In the genomic region with DNA sequence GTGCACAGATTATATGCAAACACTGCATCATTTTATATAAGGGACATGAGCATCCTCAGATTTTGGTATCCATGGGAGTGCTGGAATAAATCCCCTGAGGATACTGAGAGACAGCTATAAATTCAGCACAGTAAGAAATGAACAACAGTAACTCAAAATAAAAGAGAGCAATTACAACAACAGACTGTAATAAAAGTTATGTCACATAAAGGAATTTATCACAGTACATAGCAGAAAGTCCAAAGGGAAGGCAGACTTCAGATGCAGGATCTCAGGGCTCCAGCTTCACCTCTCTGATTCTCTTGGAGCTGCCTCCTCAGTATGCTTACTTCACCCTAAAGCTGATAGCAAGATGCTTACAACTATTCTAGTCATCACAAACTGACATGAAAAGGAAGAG, we compare ENCODE assay signal across 21 cellular contexts. TPM values are rescaled to one million over a fixed set of nuclear protein-coding genes. Genes with fewer than 3 reads are reported as not detected.
DNase-seq lines count a peak whose midpoint lies in the region; ATAC-seq and TF ChIP-seq lines count a peak whose summit lies in the region.
"Had no signal": no experiment of that assay in that cellular context is flagged by ENCODE, and none has a peak within 500 bp of the region (broad histone marks: within the 10 kb centered on the region; RNA-seq: fewer than 3 reads in every experiment).

No MANE protein-coding gene starts in this region.

- peak overlapping the region; percentile 85 for H3K27ac ChIP-seq in left ventricle myocardium inferior (replicated peaks)
- H3K27ac ChIP-seq in right cardiac atrium (ENCODE audit: low read length): no peak overlapping the region
- peak overlapping the region; percentile 92 for H3K27ac ChIP-seq in psoas muscle
- peak overlapping the region; percentile 37 for H3K27ac ChIP-seq in skeletal muscle tissue (ENCODE audit: low read depth, low read length)
- H3K27ac ChIP-seq: 22Rv1; BLaER1 treated with 17β-estradiol and CSF1 and Interleukin-3, amounts not matched to agents 10 nM and 100 nM had no signal

- no peaks in the 10 kb centered on the region for H3K9me3 ChIP-seq in left ventricle myocardium inferior (replicated peaks)
- no peaks in the 10 kb centered on the region for H3K9me3 ChIP-seq in right cardiac atrium (ENCODE audit: control insufficient read depth, low read length)
- H3K9me3 ChIP-seq in psoas muscle: no peaks in the 10 kb centered on the region
- no peaks in the 10 kb centered on the region for H3K9me3 ChIP-seq in skeletal muscle tissue (ENCODE audit: control insufficient read depth in 3 of 3, low read length in 3 of 3)
- H3K9me3 ChIP-seq: BE2C; BLaER1 treated with 17β-estradiol and CSF1 and Interleukin-3, amounts not matched to agents 10 nM and 100 nM had no signal

- peaks cover 10% of the 10 kb centered on the region for H3K36me3 ChIP-seq in left ventricle myocardium inferior
- peaks cover 0 to 3% of the 10 kb centered on the region in 2 donors for H3K36me3 ChIP-seq in psoas muscle (ENCODE audit: insufficient read depth in 1 of 2, low read depth in 1 of 2)
- peaks cover 0 to 7% (median 0%) of the 10 kb centered on the region in 3 donors for H3K36me3 ChIP-seq in skeletal muscle tissue (ENCODE audit: control insufficient read depth in 3 of 3, insufficient read depth in 3 of 3, low read length in 3 of 3)
- H3K36me3 ChIP-seq: BE2C had no signal

- no peak for DNase-seq in left ventricle myocardium inferior
- DNase-seq in right cardiac atrium: no peak
- no peak for DNase-seq in psoas muscle
- DNase-seq in UCSD-AML1 (lab: John Stamatoyannopoulos, UW; ENCODE audit: unreplicated experiment): no peak
- DNase-seq: AML-193; BE2C; CD4-positive, alpha-beta T cell; CD8-positive, alpha-beta memory T cell; DMS 273 treated with DMSO at 0.1 percent for 48 hours; DMS79; EL; GDM1; H9; HFFc6 had no signal

- H3K27me3 ChIP-seq in left ventricle myocardium inferior (ENCODE audit: low read depth): no peaks in the 10 kb centered on the region
- no peaks in the 10 kb centered on the region for H3K27me3 ChIP-seq in right cardiac atrium (ENCODE audit: control insufficient read depth, insufficient read depth)
- no peaks in the 10 kb centered on the region for H3K27me3 ChIP-seq in psoas muscle (ENCODE audit: insufficient read depth in 3 of 3, low read length in 2 of 3)
- no peaks in the 10 kb centered on the region for H3K27me3 ChIP-seq in skeletal muscle tissue (ENCODE audit: control insufficient read depth in 3 of 3, insufficient read depth in 3 of 3, low read length in 3 of 3)
- H3K27me3 ChIP-seq: BE2C; BLaER1 treated with 17β-estradiol and CSF1 and Interleukin-3, amounts not matched to agents 10 nM and 100 nM had no signal

- TF ChIP-seq CTCF in left ventricle myocardium inferior (IDR thresholded peaks at IDR 0.05; ENCODE audit: borderline replicate concordance): no peak
- TF ChIP-seq CTCF in psoas muscle (IDR thresholded peaks at IDR 0.05): no peak

- no peak overlapping the region for H3K9ac ChIP-seq in skeletal muscle tissue (ENCODE audit: low read depth in 1 of 3, low read length in 3 of 3)
- H3K9ac ChIP-seq: BLaER1 treated with 17β-estradiol and CSF1 and Interleukin-3, amounts not matched to agents 10 nM and 100 nM had no signal

- H3K4me3 ChIP-seq in left ventricle myocardium inferior: no peak overlapping the region
- no peak overlapping the region for H3K4me3 ChIP-seq in right cardiac atrium (ENCODE audit: low read length)
- H3K4me3 ChIP-seq in psoas muscle: no peak overlapping the region
- no peak overlapping the region for H3K4me3 ChIP-seq in skeletal muscle tissue (ENCODE audit: low read length in 3 of 3)
- H3K4me3 ChIP-seq: BLaER1 treated with 17β-estradiol and CSF1 and Interleukin-3, amounts not matched to agents 10 nM and 100 nM; GM12878; GM23338 had no signal

- ATAC-seq in right cardiac atrium (no peak), psoas muscle (no peak), HG03196 (IDR thresholded peaks at IDR 0.05; ENCODE audit: unreplicated experiment) (no peak)
- ATAC-seq: GM12878, GM23338, HCT116 had no signal

- intact Hi-C loops in left ventricle myocardium inferior (cut with micrococcal nuclease): no loop called here
- intact Hi-C loops in right cardiac atrium (cut with DNase I): no loop called here
- intact Hi-C loops in psoas muscle (cut with DNase I): no loop called here

- H3K4me1 ChIP-seq in left ventricle myocardium inferior (peaks cover 50% of the 10 kb centered on the region), right cardiac atrium (ENCODE audit: control insufficient read depth, insufficient read depth, low read length) (peaks cover 5% of the 10 kb centered on the region), psoas muscle (peaks cover 45% of the 10 kb centered on the region), skeletal muscle tissue (ENCODE audit: control insufficient read depth in 3 of 3, insufficient read depth in 3 of 3, low read length in 3 of 3) (peaks cover 9 to 23% (median 14%) of the 10 kb centered on the region in 3 donors)
- H3K4me1 ChIP-seq: BE2C had no signal

RNA-seq across cellular contexts. Expression of gene STRIP2, which starts 43.9 kb away (rescaled TPM):
- total RNA-seq in left ventricle myocardium inferior (17.1 TPM), right cardiac atrium (10 to 100 TPM in 3 of 4 donors, 1 to 10 TPM in 1; 9.5 to 16.7 (median 13.8) TPM), psoas muscle (10 to 100 TPM; 46.6 to 94.4 (median 58.4) TPM), skeletal muscle tissue (5.2 TPM)
- polyA plus RNA-seq in right cardiac atrium (7.1 TPM), psoas muscle (10 to 100 TPM; 14.5 to 42.6 (median 21.1) TPM)
- polyA plus RNA-seq: CD8-positive, alpha-beta memory T cell had no signal
